In the genomic region with DNA sequence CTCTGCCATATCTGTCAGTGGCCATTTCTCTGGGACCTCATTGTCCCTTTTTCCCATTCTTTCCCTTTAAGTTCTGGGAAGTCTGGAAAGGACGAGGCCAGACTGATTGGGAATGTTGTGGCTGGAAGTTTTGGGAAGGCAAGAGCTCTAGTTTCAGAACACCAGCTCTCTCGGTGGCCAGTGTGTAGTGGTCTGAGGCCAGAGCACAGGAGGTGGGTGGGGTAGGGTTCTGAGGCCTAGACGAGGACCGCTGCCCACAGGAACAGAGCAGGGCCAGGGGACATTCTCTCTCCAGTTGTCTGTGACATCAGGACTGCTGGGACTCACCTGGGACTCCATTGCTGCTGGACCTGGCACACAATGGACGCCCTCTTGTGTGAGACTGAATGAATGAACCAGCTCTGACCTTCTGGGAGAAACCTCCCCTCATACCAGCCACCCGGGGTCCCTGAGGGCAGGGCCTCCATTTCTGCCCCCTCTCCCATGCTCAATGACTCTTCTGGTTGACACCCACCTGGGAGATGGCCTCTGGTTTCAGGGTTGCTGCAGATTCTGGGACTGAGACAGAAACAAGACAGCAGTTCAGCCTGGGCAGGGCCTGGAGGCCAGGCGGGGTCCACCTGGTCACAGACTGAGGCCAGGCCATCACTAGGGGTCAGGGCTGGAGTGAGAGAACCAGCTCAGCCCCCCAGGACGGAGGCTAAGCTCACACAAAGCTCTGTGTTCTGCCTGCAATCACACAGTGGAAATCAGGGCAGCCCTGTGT, we compare ENCODE assay signal across 17 cellular contexts. TPM values are rescaled to one million over a fixed set of nuclear protein-coding genes. Genes with fewer than 3 reads are reported as not detected.
DNase-seq lines count a peak whose midpoint lies in the region; ATAC-seq and TF ChIP-seq lines count a peak whose summit lies in the region.
"Had no signal": no experiment of that assay in that cellular context is flagged by ENCODE, and none has a peak within 500 bp of the region (broad histone marks: within the 10 kb centered on the region; RNA-seq: fewer than 3 reads in every experiment).

No MANE protein-coding gene starts in this region.

- no peaks in the 10 kb centered on the region for H3F3A ChIP-seq in neural progenitor cell (ENCODE audit: low read depth)

- CTCF ChIA-PET in AG04450 (lab: Charles Lee) = interaction anchor here (0.8 kb wide), 1 partner anchor 33 kb away, joined by 3 read pairs; no protein-coding TSS in a partner anchor
- CTCF ChIA-PET in GM10248 (lab: Yijun Ruan, JAX) = interaction anchor here (0.7 to 1.5 kb wide), 7 partner anchors 9 to 391 kb away, joined by 3 to 8 read pairs (median 3); a partner anchor contains a TSS

- no peaks in the 10 kb centered on the region for H3K4me1 ChIP-seq in endodermal cell (ENCODE audit: control insufficient read depth, insufficient read depth, low read length)
- H3K4me1 ChIP-seq in neural progenitor cell = no peaks in the 10 kb centered on the region

- no peaks in the 10 kb centered on the region for H3K9me3 Mint-ChIP-seq in endodermal cell
- H3K9me3 Mint-ChIP-seq in neural progenitor cell = no peaks in the 10 kb centered on the region
- H3K9me3 Mint-ChIP-seq: CD8-positive, alpha-beta T cell; GM23338 had no signal

- H3K36me3 Mint-ChIP-seq in endodermal cell (ENCODE audit: low read depth) (no peaks in the 10 kb centered on the region), neural progenitor cell (no peaks in the 10 kb centered on the region)
- H3K36me3 Mint-ChIP-seq: CD8-positive, alpha-beta T cell had no signal

- no peak overlapping the region for H3K4me3 Mint-ChIP-seq in endodermal cell
- H3K4me3 Mint-ChIP-seq in neural progenitor cell = no peak overlapping the region
- H3K4me3 Mint-ChIP-seq: CD8-positive, alpha-beta T cell; GM23338 had no signal

- ATAC-seq in HG03135 (IDR thresholded peaks at IDR 0.05; ENCODE audit: unreplicated experiment) = no peak
- ATAC-seq: CD8-positive, alpha-beta T cell; GM23338 had no signal

- H3K27me3 Mint-ChIP-seq in endodermal cell (ENCODE audit: insufficient read depth) (peaks cover 22% of the 10 kb centered on the region), neural progenitor cell (ENCODE audit: insufficient read depth, low read depth) (peaks cover 12% of the 10 kb centered on the region)

- H3K27ac ChIP-seq in AG04450 (ENCODE audit: low read depth, low read length) = peak overlapping the region; percentile 11
- no peak overlapping the region for H3K27ac ChIP-seq in endodermal cell (ENCODE audit: low read depth, low read length)
- H3K27ac ChIP-seq in neural progenitor cell = no peak overlapping the region
- H3K27ac ChIP-seq: HL-60 had no signal

- H3K27ac Mint-ChIP-seq in endodermal cell (peak overlapping the region; percentile 30), neural progenitor cell (no peak overlapping the region)
- H3K27ac Mint-ChIP-seq: CD8-positive, alpha-beta T cell; GM23338 had no signal

- no peak overlapping the region for H3K4me3 ChIP-seq in AG04450 (ENCODE audit: low read depth, low read length)
- no peak overlapping the region for H3K4me3 ChIP-seq in endodermal cell (ENCODE audit: low read length)
- no peak overlapping the region for H3K4me3 ChIP-seq in neural progenitor cell
- H3K4me3 ChIP-seq: GM23338 had no signal

- H3K9me3 ChIP-seq in AG04450 (ENCODE audit: control insufficient read depth, insufficient read depth, low read length) (no peaks in the 10 kb centered on the region; the same call in 1 of the 2 replicates), endodermal cell (ENCODE audit: control insufficient read depth, low read length) (no peaks in the 10 kb centered on the region), neural progenitor cell (ENCODE audit: low read depth) (no peaks in the 10 kb centered on the region)

- H3K4me2 ChIP-seq in neural progenitor cell = no peak overlapping the region
- H3K4me2 ChIP-seq: GM23338 had no signal

- peak overlapping the region; percentile 9 for H2AFZ ChIP-seq in neural progenitor cell (replicated peaks)

- H3K36me3 ChIP-seq in endodermal cell (ENCODE audit: control insufficient read depth, insufficient read depth, low read length) (no peaks in the 10 kb centered on the region), neural progenitor cell (no peaks in the 10 kb centered on the region)

- peaks cover 34% of the 10 kb centered on the region for H3K27me3 ChIP-seq in AG04450 (ENCODE audit: control insufficient read depth, insufficient read depth, low read length)
- H3K27me3 ChIP-seq in endodermal cell (ENCODE audit: control insufficient read depth, insufficient read depth, low read length, poor library complexity, severe bottlenecking) = peaks cover 12% of the 10 kb centered on the region
- H3K27me3 ChIP-seq in neural progenitor cell = peaks cover 14% of the 10 kb centered on the region

- no peak overlapping the region for H3K9ac ChIP-seq in endodermal cell (ENCODE audit: extremely low read depth, low read length, poor library complexity, severe bottlenecking)
- H3K9ac ChIP-seq in neural progenitor cell = no peak overlapping the region

- in situ Hi-C loops in KBM-7 (cut with MboI; ENCODE audit: low pct_unique_long_range_greater_than_20kb, low sequenced_read_pairs) = no loop called here

- no peaks in the 10 kb centered on the region for H4K20me1 ChIP-seq in neural progenitor cell (ENCODE audit: low read depth)

- TF ChIP-seq CTCF in AG04450 (IDR thresholded peaks at IDR 0.05; ENCODE audit: low read depth, low read length) (no peak), GM10248 (IDR thresholded peaks at IDR 0.05; ENCODE audit: control extremely low read depth, extremely low read depth, low read depth, missing control alignments) (peak; percentile 2), endodermal cell (conservative IDR thresholded peaks at IDR 0.05) (no peak), neural progenitor cell (IDR thresholded peaks at IDR 0.05) (no peak)

- POLR2A ChIA-PET in AG04450 (lab: Yijun Ruan, JAX) = no interaction called here
- POLR2A ChIA-PET in GM10248 (lab: Yijun Ruan, JAX) = no interaction called here

- WGBS in endodermal cell (ENCODE audit: insufficient coverage in 1 of 2, insufficient read length in 1 of 2), 2 experiments = 89 to 90% methylated on average over 4 to 8 of the region's 8 CpGs

- no peak for DNase-seq in AG04450 (ENCODE audit: low read depth, low spot score)
- no peak for DNase-seq in GM10248 (ENCODE audit: extremely low spot score)
- DNase-seq in endodermal cell = no peak
- no peak for DNase-seq in neural progenitor cell (ENCODE audit: low spot score)
- DNase-seq in KBM-7 = no peak
- no peak for DNase-seq in HPDE6-E6E7 (ENCODE audit: extremely low spot score)
- no peak for DNase-seq in kidney glomerular epithelial cell (lab: John Stamatoyannopoulos, UW)
- DNase-seq: CD8-positive, alpha-beta T cell; Kasumi-1; NCI-H1417; NCI-H2029 treated with DMSO at 0.1 percent for 48 hours; NCI-H510A treated with DMSO at 0.1 percent for 48 hours had no signal

- no peaks in the 10 kb centered on the region for H3K79me2 ChIP-seq in neural progenitor cell (ENCODE audit: low read depth)

- H3K4me1 Mint-ChIP-seq in endodermal cell = no peaks in the 10 kb centered on the region
- no peaks in the 10 kb centered on the region for H3K4me1 Mint-ChIP-seq in neural progenitor cell
- H3K4me1 Mint-ChIP-seq: GM23338 had no signal

RNA-seq across cellular contexts. Expression of a gene that starts 8.4 kb away (rescaled TPM):
- not detected in 2 replicates for polyA plus RNA-seq in AG04450 (2011; rRNA removed)
- polyA minus RNA-seq in AG04450 (2011; rRNA and poly(A)+ RNA removed) = not detected in 2 replicates
- total RNA-seq in endodermal cell = under 1 TPM in 1 of 2 donors, not detected in 1; 0.84 TPM
- polyA plus RNA-seq in endodermal cell (2013, experiment 1 of 2) = 13.3 TPM
- 7.0 TPM for polyA plus RNA-seq in endodermal cell (2013, experiment 2 of 2)
- not detected in 2 replicates for total RNA-seq in neural progenitor cell (ENCODE audit: low replicate concordance)
- total RNA-seq: A673, Daoy had no signal

RNA-seq across cellular contexts. Expression of a gene that starts 26.9 kb away (rescaled TPM):
- 8.2 and 9.9 TPM in 2 replicates for polyA plus RNA-seq in AG04450 (2011; rRNA removed)
- 11.3 and 15.2 TPM in 2 replicates for polyA minus RNA-seq in AG04450 (2011; rRNA and poly(A)+ RNA removed)
- total RNA-seq in endodermal cell (10 to 100 TPM; 39.5 to 42.4 TPM), neural progenitor cell (ENCODE audit: low replicate concordance) (23.2 and 35.3 TPM in 2 replicates)
- polyA plus RNA-seq in endodermal cell (2013, experiment 1 of 2) = 28.4 TPM
- polyA plus RNA-seq in endodermal cell (2013, experiment 2 of 2) = 24.8 TPM
